In the genomic region with DNA sequence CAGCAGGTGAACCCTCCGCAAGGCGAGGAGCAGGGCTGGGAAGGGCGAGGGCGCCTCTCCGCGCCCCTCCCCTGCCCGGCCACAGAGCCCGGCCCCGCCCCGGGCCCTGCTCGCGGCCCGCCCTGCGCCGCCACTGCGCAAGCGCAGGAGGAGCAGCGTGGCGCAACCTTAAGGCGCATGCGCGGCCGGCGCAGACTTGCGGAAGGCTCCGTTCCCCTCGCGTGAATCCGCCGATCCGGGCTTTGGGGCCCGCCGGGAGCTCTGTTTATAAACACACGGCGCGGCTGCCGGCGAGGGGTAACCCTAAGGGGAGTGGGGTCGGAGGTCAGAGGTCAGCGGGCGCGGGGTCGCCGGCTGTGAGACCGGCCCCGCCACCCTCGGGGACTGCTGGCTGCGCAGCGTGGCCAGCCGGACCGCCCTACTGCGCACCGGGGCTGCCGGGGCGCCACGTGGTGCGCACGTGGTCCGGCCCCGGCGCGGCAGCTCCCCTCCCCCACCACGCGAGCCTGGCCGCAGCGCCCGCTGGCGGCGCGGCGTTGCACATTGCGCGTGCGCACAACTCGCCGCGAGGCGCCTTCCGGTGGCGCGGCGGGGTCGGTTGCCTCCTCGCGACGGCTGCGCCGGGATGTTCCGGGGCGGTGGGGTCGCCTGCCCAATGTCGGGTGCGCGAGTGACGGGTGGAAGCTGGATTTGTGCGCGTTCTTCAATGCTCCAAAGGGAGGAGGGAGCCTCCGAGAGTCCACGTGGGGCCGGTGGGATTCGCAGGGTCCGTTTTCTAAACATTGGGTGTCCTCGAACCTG, we compare ENCODE assay signal across 8 cellular contexts. TPM values are rescaled to one million over a fixed set of nuclear protein-coding genes. Genes with fewer than 3 reads are reported as not detected.
DNase-seq lines count a peak whose midpoint lies in the region; ATAC-seq and TF ChIP-seq lines count a peak whose summit lies in the region.

No MANE protein-coding gene starts in this region.

- peaks cover 2% of the 10 kb centered on the region for H3K36me3 Mint-ChIP-seq in activated CD4-positive, alpha-beta T cell treated with anti-CD3 and anti-CD28 coated beads, Interleukin-2, amount 10 ng/mL, durations not matched to agents 24 days and 14 days (ENCODE audit: low read depth)

- H3K36me3 ChIP-seq in BLaER1: no peaks in the 10 kb centered on the region

- DNase-seq in NCI-H460 (ENCODE audit: extremely low read depth, low read depth) (peak; percentile 92), dedifferentiated amniotic fluid mesenchymal stem cell (ENCODE audit: extremely low spot score) (peak; percentile 93), lower leg skin (ENCODE audit: low spot score in 2 of 2) (peak; percentile 94 to 99)
- peak; percentile 99 for DNase-seq in activated CD4-positive, alpha-beta T cell treated with anti-CD3 and anti-CD28 coated beads, Interleukin-2, amount 10 ng/mL, durations not matched to agents 24 days and 14 days
- peak; percentile 90 for DNase-seq in stimulated activated CD4-positive, alpha-beta T cell treated with anti-CD3 and anti-CD28 coated beads, Interleukin-4, amount 100 ng/mL, for 48 hours (ENCODE audit: low read depth in 2 of 2)

- peak overlapping the region; percentile 92 for H3K27ac ChIP-seq in BLaER1

- H3K27me3 ChIP-seq in BLaER1: no peaks in the 10 kb centered on the region

- H4K20me1 ChIP-seq in BLaER1: no peaks in the 10 kb centered on the region

- TF ChIP-seq CTCF in lower leg skin (IDR thresholded peaks at IDR 0.05): no peak

- H3K27ac Mint-ChIP-seq in activated CD4-positive, alpha-beta T cell treated with anti-CD3 and anti-CD28 coated beads, Interleukin-2, amount 10 ng/mL, durations not matched to agents 24 days and 14 days: peak overlapping the region; percentile 95

- H3K4me1 Mint-ChIP-seq in activated CD4-positive, alpha-beta T cell treated with anti-CD3 and anti-CD28 coated beads, Interleukin-2, amount 10 ng/mL, durations not matched to agents 24 days and 14 days: peaks cover 15% of the 10 kb centered on the region

- intact Hi-C loops in activated CD4-positive, alpha-beta T cell treated with anti-CD3 and anti-CD28 coated beads, Interleukin-2, amount 10 ng/mL, durations not matched to agents 24 days and 14 days (cut with micrococcal nuclease): loop anchor here (1.0 to 5.0 kb wide), 5 partner anchors 21 to 550 kb away; partner anchors contain the start of genes AP5Z1, FOXK1 and WIPI2
- intact Hi-C loops in lower leg skin (cut with DNase I; ENCODE audit: low total_unique reads): loop anchor here (5.0 kb wide), 1 partner anchor 40 kb away; the partner anchor contains the start of gene FOXK1

- H3K9me3 ChIP-seq in BLaER1: peaks cover 12% of the 10 kb centered on the region

- peak overlapping the region; percentile 73 for H3K4me3 ChIP-seq in BLaER1
- H3K4me3 ChIP-seq in lower leg skin (ENCODE audit: low read depth, poor library complexity, severe bottlenecking): peak overlapping the region; percentile 43

- H3K9ac ChIP-seq in BLaER1: peak overlapping the region; percentile 92

- peak overlapping the region; percentile 82 for H3K4me2 ChIP-seq in BLaER1

- peak overlapping the region; percentile 95 for H3K4me3 Mint-ChIP-seq in activated CD4-positive, alpha-beta T cell treated with anti-CD3 and anti-CD28 coated beads, Interleukin-2, amount 10 ng/mL, durations not matched to agents 24 days and 14 days

- WGBS in lower leg skin, 2 donors: 0 to 1% methylated on average over 47 to 62 of the region's 103 CpGs

- peak; percentile 65 for ATAC-seq in HG03378 (IDR thresholded peaks at IDR 0.05; ENCODE audit: unreplicated experiment)

- TF ChIP-seq POLR2A in GM19099 (IDR thresholded peaks at IDR 0.05; ENCODE audit: extremely low read depth, insufficient read length, low read depth): peak; percentile 98
- TF ChIP-seq POLR2A in lower leg skin (IDR thresholded peaks at IDR 0.05): no peak

- peaks cover 17% of the 10 kb centered on the region for H3K4me1 ChIP-seq in BLaER1

- no peaks in the 10 kb centered on the region for H3K9me3 Mint-ChIP-seq in activated CD4-positive, alpha-beta T cell treated with anti-CD3 and anti-CD28 coated beads, Interleukin-2, amount 10 ng/mL, durations not matched to agents 24 days and 14 days

- no peaks in the 10 kb centered on the region for H3K27me3 Mint-ChIP-seq in activated CD4-positive, alpha-beta T cell treated with anti-CD3 and anti-CD28 coated beads, Interleukin-2, amount 10 ng/mL, durations not matched to agents 24 days and 14 days

RNA-seq across cellular contexts. Expression of gene FOXK1, which starts 40.2 kb away (rescaled TPM):
- 37.9 and 40.6 TPM in 2 replicates for total RNA-seq in NCI-H460 (2014; rRNA removed; shearing (Covaris generic))
- polyA plus RNA-seq in NCI-H460 (2014; cell fraction: nucleus; rRNA removed): 14.8 and 22.4 TPM in 2 replicates
- total RNA-seq in activated CD4-positive, alpha-beta T cell treated with anti-CD3 and anti-CD28 coated beads, Interleukin-2, amount 10 ng/mL, durations not matched to agents 24 days and 14 days: 36.6 TPM in 2 replicates
- 10 to 100 TPM; 22.0 to 41.3 (median 30.3) TPM for total RNA-seq in lower leg skin

Comparison
In these comparisons a context has a peak if more than half of its experiments do, and no peak if none do; other contexts are left out.
1. Peak in every context shown above with its lines: DNase-seq, ATAC-seq, H3K4me3 ChIP-seq and H3K27ac ChIP-seq.